In genomic region chr19:12884627-12884925, GRCh38 we compare ENCODE assay signal across 10 cellular contexts. TPM values are rescaled to one million over a fixed set of nuclear protein-coding genes. Genes with fewer than 3 reads are reported as not detected.
A peak's percentile ranks its signal among the peaks of the same experiment; 100 is the strongest.
DNase-seq lines count a peak whose midpoint lies in the region; ATAC-seq and TF ChIP-seq lines count a peak whose summit lies in the region.
"Had no signal": no experiment of that assay in that cellular context is flagged by ENCODE, and none has a peak within 500 bp of the region (broad histone marks: within the 10 kb centered on the region; RNA-seq: fewer than 3 reads in every experiment).

No MANE protein-coding gene starts in this region.

- H3K23ac ChIP-seq in neuronal stem cell (ENCODE audit: low read depth, low read length, poor library complexity) = peak overlapping the region; percentile 100

- no peaks in the 10 kb centered on the region for H3K9me3 ChIP-seq in CD8-positive, alpha-beta memory T cell (ENCODE audit: low read length)
- H3K9me3 ChIP-seq in breast epithelium (peaks cover 9 to 15% of the 10 kb centered on the region in 2 donors), neuronal stem cell (replicated peaks in 1 of 2; ENCODE audit: control insufficient read depth in 2 of 2, insufficient read depth in 1 of 2, low read depth in 1 of 2, low read length in 2 of 2) (peaks cover 11 to 17% of the 10 kb centered on the region in 2 donors)
- H3K9me3 ChIP-seq: sigmoid colon had no signal

- H3K36me3 ChIP-seq in CD8-positive, alpha-beta memory T cell (ENCODE audit: insufficient read depth, low read length) = no peaks in the 10 kb centered on the region
- H3K36me3 ChIP-seq in breast epithelium (no peaks in the 10 kb centered on the region), neuronal stem cell (replicated peaks in 1 of 2; ENCODE audit: control insufficient read depth in 2 of 2, insufficient read depth in 2 of 2, low read length in 2 of 2) (no peaks in the 10 kb centered on the region)
- H3K36me3 ChIP-seq: sigmoid colon had no signal

- H3K4me1 ChIP-seq in CD8-positive, alpha-beta memory T cell (ENCODE audit: insufficient read depth, low read length) = peaks cover 17% of the 10 kb centered on the region
- H3K4me1 ChIP-seq in breast epithelium = no peaks in the 10 kb centered on the region
- peaks cover 3 to 8% of the 10 kb centered on the region in 2 donors for H3K4me1 ChIP-seq in neuronal stem cell (ENCODE audit: control insufficient read depth in 2 of 2, insufficient read depth in 1 of 2, low read depth in 1 of 2, low read length in 2 of 2)

- POLR2A ChIA-PET in CD8-positive, alpha-beta memory T cell (lab: Charles Lee) = interaction anchor here (0.9 to 1.4 kb wide), 5 partner anchors 35 to 216 kb away, joined by 3 to 7 read pairs (median 4); partner anchors contain the start of genes CALR and SYCE2

- peak overlapping the region; percentile 57 for H3K4me3 ChIP-seq in CD8-positive, alpha-beta memory T cell (ENCODE audit: low read length)
- peak overlapping the region; percentile 46; the same call in 1 of the 2 replicates for H3K4me3 ChIP-seq in Jurkat, Clone E6-1 (ENCODE audit: low read length)
- H3K4me3 ChIP-seq in breast epithelium (peak overlapping the region in 2 of 3 donors; percentile 47 to 61), neuronal stem cell (ENCODE audit: low read length in 2 of 2) (peak overlapping the region in 1 of 2 donors; percentile 72)

- H2AFZ ChIP-seq in neuronal stem cell (ENCODE audit: low read length) = peak overlapping the region; percentile 90

- H4K8ac ChIP-seq in neuronal stem cell (ENCODE audit: low read depth, low read length) = no peak overlapping the region

- no peaks in the 10 kb centered on the region for H3K79me1 ChIP-seq in neuronal stem cell (ENCODE audit: low read depth, low read length)

- no peak overlapping the region for H3K14ac ChIP-seq in neuronal stem cell (ENCODE audit: low read length)

- no peak for ATAC-seq in GM21717 (IDR thresholded peaks at IDR 0.05; ENCODE audit: unreplicated experiment)

- no peak overlapping the region for H3K9ac ChIP-seq in neuronal stem cell (ENCODE audit: low read depth, low read length, poor library complexity)

- TF ChIP-seq CTCF in breast epithelium (IDR thresholded peaks at IDR 0.05) = no peak

- H3K9me3 Mint-ChIP-seq in CD8-positive, alpha-beta memory T cell = no peaks in the 10 kb centered on the region

- H3K4me1 Mint-ChIP-seq in CD8-positive, alpha-beta memory T cell = peaks cover 23 to 41% (median 29%) of the 10 kb centered on the region in 3 donors

- H4K91ac ChIP-seq in neuronal stem cell (ENCODE audit: low read depth, low read length, poor library complexity) = no peak overlapping the region

- peak overlapping the region in 2 of 8 donors; percentile 68 to 89 for H3K27ac Mint-ChIP-seq in CD8-positive, alpha-beta memory T cell

- H2BK15ac ChIP-seq in neuronal stem cell (ENCODE audit: low read length) = no peak overlapping the region

- H2BK5ac ChIP-seq in neuronal stem cell (ENCODE audit: low read length) = peak overlapping the region; percentile 10

- H2BK12ac ChIP-seq in neuronal stem cell (ENCODE audit: low read length) = no peak overlapping the region

- peak overlapping the region; percentile 81 for H3K27ac ChIP-seq in CD8-positive, alpha-beta memory T cell (ENCODE audit: low read depth, low read length)
- H3K27ac ChIP-seq in breast epithelium (peak overlapping the region in 1 of 2 donors; percentile 20), neuronal stem cell (replicated peaks; ENCODE audit: low read length) (no peak overlapping the region)

- peak overlapping the region; percentile 89 for H3K4me2 ChIP-seq in neuronal stem cell (ENCODE audit: insufficient read depth, low read length, poor library complexity, severe bottlenecking)

- peaks cover 0 to 6% (median 0%) of the 10 kb centered on the region in 3 donors for H3K36me3 Mint-ChIP-seq in CD8-positive, alpha-beta memory T cell

- peak overlapping the region; percentile 2 for H3K18ac ChIP-seq in neuronal stem cell (ENCODE audit: low read length)

- WGBS in neuronal stem cell (ENCODE audit: extremely low coverage in 2 of 2, insufficient read length in 2 of 2, insufficient replicate concordance in 1 of 2), 2 donors = no CpG with 5 or more reads among the region's 12 CpGs

- H3K4me3 Mint-ChIP-seq in CD8-positive, alpha-beta memory T cell = peak overlapping the region; percentile 84 to 93 (median 87)

- no peak overlapping the region for H3K4ac ChIP-seq in neuronal stem cell (ENCODE audit: low read length)

- no peak overlapping the region for H2BK120ac ChIP-seq in neuronal stem cell (ENCODE audit: low read depth, low read length)

- H2AK5ac ChIP-seq in neuronal stem cell (ENCODE audit: low read depth, low read length) = peak overlapping the region; percentile 11

- no peak for TF ChIP-seq POLR2A in breast epithelium (IDR thresholded peaks at IDR 0.05)

- DNase-seq in CD8-positive, alpha-beta memory T cell = no peak
- no peak for DNase-seq in Jurkat, Clone E6-1 (ENCODE audit: low read depth, low spot score)
- DNase-seq in breast epithelium (ENCODE audit: low spot score in 2 of 2) (no peak), neuronal stem cell (ENCODE audit: low spot score) (no peak), amniotic stem cell (lab: John Stamatoyannopoulos, UW) (no peak), SIG-M5 (lab: John Stamatoyannopoulos, UW) (no peak), pons (ENCODE audit: low spot score) (no peak)
- DNase-seq: sigmoid colon had no signal

- H3K27me3 ChIP-seq in CD8-positive, alpha-beta memory T cell (ENCODE audit: insufficient read depth, low read length, poor library complexity, severe bottlenecking) = no peaks in the 10 kb centered on the region
- peaks cover 0 to 17% of the 10 kb centered on the region in 2 donors for H3K27me3 ChIP-seq in breast epithelium
- peaks cover 11 to 79% (median 46%) of the 10 kb centered on the region in 3 experiments for H3K27me3 ChIP-seq in neuronal stem cell (ENCODE audit: control insufficient read depth in 3 of 3, insufficient read depth in 3 of 3, low read depth in 1 of 3, low read length in 3 of 3)

- intact Hi-C loops in breast epithelium (cut with DNase I; ENCODE audit: low total_unique reads) = no loop called here

- no peaks in the 10 kb centered on the region for H3K27me3 Mint-ChIP-seq in CD8-positive, alpha-beta memory T cell

- CTCF ChIA-PET in CD8-positive, alpha-beta memory T cell (lab: Charles Lee) = interaction anchor here (0.6 to 8.4 kb wide), 31 partner anchors 8 to 216 kb away, joined by 3 to 117 read pairs (median 4); partner anchors contain the start of genes DAND5, FARSA, RNASEH2A and SYCE2

RNA-seq across cellular contexts. Expression of gene KLF1, which starts 2.4 kb away (rescaled TPM):
- under 1 TPM; 0.84 to 0.90 TPM for total RNA-seq in CD8-positive, alpha-beta memory T cell
- polyA plus RNA-seq in CD8-positive, alpha-beta memory T cell = not detected
- not detected for polyA plus RNA-seq in Jurkat, Clone E6-1 (2012; ENCODE audit: insufficient read depth, insufficient read length)
- not detected for total RNA-seq in breast epithelium
- polyA plus RNA-seq in neuronal stem cell (2013, experiment 1 of 2) = 0.13 TPM
- 0.10 TPM for polyA plus RNA-seq in neuronal stem cell (2013, experiment 2 of 2)
- total RNA-seq: sigmoid colon had no signal
- polyA plus RNA-seq: liver had no signal

RNA-seq across cellular contexts. Expression of gene DNASE2, which starts 3.3 kb away (rescaled TPM):
- 10 to 100 TPM; 20.7 to 22.4 TPM for total RNA-seq in CD8-positive, alpha-beta memory T cell
- polyA plus RNA-seq in CD8-positive, alpha-beta memory T cell = 61.6 TPM
- 4.4 TPM for polyA plus RNA-seq in Jurkat, Clone E6-1 (2012; ENCODE audit: insufficient read depth, insufficient read length)
- 10 to 100 TPM; 29.8 to 61.0 (median 46.2) TPM for total RNA-seq in breast epithelium
- polyA plus RNA-seq in neuronal stem cell (2013, experiment 1 of 2) = 20.1 TPM
- 20.1 TPM for polyA plus RNA-seq in neuronal stem cell (2013, experiment 2 of 2)

RNA-seq across cellular contexts. Expression of gene GCDH, which starts 6.4 kb away (rescaled TPM):
- total RNA-seq in CD8-positive, alpha-beta memory T cell = 10 to 100 TPM; 59.4 to 60.1 TPM
- polyA plus RNA-seq in CD8-positive, alpha-beta memory T cell = 19.7 TPM
- polyA plus RNA-seq in Jurkat, Clone E6-1 (2012; ENCODE audit: insufficient read depth, insufficient read length) = 64.1 TPM
- total RNA-seq in breast epithelium = 10 to 100 TPM; 39.2 to 72.8 (median 50.1) TPM
- polyA plus RNA-seq in neuronal stem cell (2013, experiment 1 of 2) = 15.1 TPM
- 15.7 TPM for polyA plus RNA-seq in neuronal stem cell (2013, experiment 2 of 2)

RNA-seq across cellular contexts. Expression of gene SYCE2, which starts 34.5 kb away (rescaled TPM):
- 1 to 10 TPM; 1.5 to 2.1 TPM for total RNA-seq in CD8-positive, alpha-beta memory T cell
- polyA plus RNA-seq in CD8-positive, alpha-beta memory T cell = not detected
- polyA plus RNA-seq in Jurkat, Clone E6-1 (2012; ENCODE audit: insufficient read depth, insufficient read length) = 32.7 TPM
- total RNA-seq in breast epithelium = under 1 TPM in 1 of 3 donors, not detected in 2; 0.44 TPM
- 2.8 TPM for polyA plus RNA-seq in neuronal stem cell (2013, experiment 1 of 2)
- 3.0 TPM for polyA plus RNA-seq in neuronal stem cell (2013, experiment 2 of 2)
- total RNA-seq: sigmoid colon had no signal

RNA-seq across cellular contexts. Expression of gene MAST1, which starts 46.3 kb away (rescaled TPM):
- under 1 TPM; 0.24 to 0.38 TPM for total RNA-seq in CD8-positive, alpha-beta memory T cell
- 1.2 TPM for polyA plus RNA-seq in CD8-positive, alpha-beta memory T cell
- 33.4 TPM for polyA plus RNA-seq in Jurkat, Clone E6-1 (2012; ENCODE audit: insufficient read depth, insufficient read length)
- under 1 TPM in 1 of 3 donors, not detected in 2; 0.88 TPM for total RNA-seq in breast epithelium
- polyA plus RNA-seq in neuronal stem cell (2013, experiment 1 of 2) = 11.7 TPM
- polyA plus RNA-seq in neuronal stem cell (2013, experiment 2 of 2) = 10.6 TPM
